ENCODE assay signal across 13 cellular contexts in the genomic region with DNA sequence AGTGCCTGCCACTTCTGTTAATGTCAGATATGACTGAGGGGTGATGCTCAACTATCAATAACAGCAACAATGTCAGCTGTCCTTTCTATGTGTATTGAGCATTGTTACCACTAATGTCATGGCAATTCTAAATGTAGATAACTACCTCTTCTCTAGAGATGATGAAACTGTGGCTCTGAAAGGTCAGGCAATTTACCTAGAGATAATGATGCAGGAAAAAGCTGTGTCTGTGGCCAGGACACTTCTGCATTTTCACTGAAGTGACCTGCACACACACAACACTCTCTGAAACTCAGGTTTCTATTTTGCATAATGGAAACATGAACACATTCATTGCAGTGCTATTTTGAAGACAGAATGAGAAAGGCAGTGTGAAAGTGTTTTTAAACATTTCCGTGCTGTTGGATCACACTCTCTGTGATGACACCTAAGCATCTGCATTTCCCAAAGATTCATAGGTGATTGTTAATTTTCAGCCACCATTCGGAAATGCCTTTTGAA.
DNase-seq lines count a peak whose midpoint lies in the region; ATAC-seq lines count a peak whose summit lies in the region.
"Had no signal": no experiment of that assay in that cellular context is flagged by ENCODE, and none has a peak within 500 bp of the region (broad histone marks: within the 10 kb centered on the region; RNA-seq: fewer than 3 reads in every experiment).

No MANE protein-coding gene starts in this region.

- H3K36me3 Mint-ChIP-seq in stimulated activated naive B cell treated with anti-CD40 and anti-IgM and Interleukin-4, amounts not matched to agents 10 μg/mL and 1 μg/mL and 100 μg/mL, for 72 hours, result no peaks in the 10 kb centered on the region
- no peaks in the 10 kb centered on the region for H3K36me3 Mint-ChIP-seq in T-helper 17 cell (ENCODE audit: low read depth)
- H3K36me3 Mint-ChIP-seq: natural killer cell had no signal

- H3K27me3 Mint-ChIP-seq in stimulated activated naive B cell treated with anti-CD40 and anti-IgM and Interleukin-4, amounts not matched to agents 10 μg/mL and 1 μg/mL and 100 μg/mL, for 72 hours, result no peaks in the 10 kb centered on the region
- no peaks in the 10 kb centered on the region for H3K27me3 Mint-ChIP-seq in T-helper 17 cell

- ATAC-seq in GM19043 (IDR thresholded peaks at IDR 0.05; ENCODE audit: low read depth, unreplicated experiment) (peak; percentile 97), GM21737 (IDR thresholded peaks at IDR 0.05; ENCODE audit: unreplicated experiment) (peak; percentile 94), HG03139 (IDR thresholded peaks at IDR 0.05; ENCODE audit: unreplicated experiment) (peak; percentile 94), T-helper 17 cell (no peak)
- ATAC-seq in stimulated activated naive B cell treated with anti-CD40 and anti-IgM and Interleukin-4, amounts not matched to agents 10 μg/mL and 1 μg/mL and 100 μg/mL, for 72 hours (replicated peaks), result peak; percentile 90 to 93
- ATAC-seq: natural killer cell had no signal

- DNase-seq in stimulated activated naive B cell treated with anti-CD40 and anti-IgM and Interleukin-4, amounts not matched to agents 10 μg/mL and 1 μg/mL and 100 μg/mL, for 72 hours, result peak; percentile 2
- no peak for DNase-seq in NCI-H1694 treated with DMSO at 0.1 percent for 48 hours (lab: John Stamatoyannopoulos, UW)
- DNase-seq in activated T-cell treated with anti-CD3 and anti-CD28 coated beads, Interleukin-2, amount 50 U/mL, for 48 hours, result no peak
- no peak for DNase-seq in T-helper 17 cell
- DNase-seq: activated CD4-positive, CD25-positive, alpha-beta regulatory T cell; activated effector memory CD4-positive, alpha-beta T cell treated with anti-CD3 and anti-CD28 coated beads, Interleukin-2, amount 50 U/mL, for 16 hours; cerebellar nuclear complex; natural killer cell; NCI-H345; stimulated activated CD4-positive, alpha-beta T cell treated with anti-CD3 and anti-CD28 coated beads, Interleukin-15, amount 100 ng/mL, for 24 hours had no signal

- H3K9me3 Mint-ChIP-seq in stimulated activated naive B cell treated with anti-CD40 and anti-IgM and Interleukin-4, amounts not matched to agents 10 μg/mL and 1 μg/mL and 100 μg/mL, for 72 hours, result peaks cover 0 to 2% of the 10 kb centered on the region in 2 donors

- H3K4me3 Mint-ChIP-seq in stimulated activated naive B cell treated with anti-CD40 and anti-IgM and Interleukin-4, amounts not matched to agents 10 μg/mL and 1 μg/mL and 100 μg/mL, for 72 hours, result no peak overlapping the region
- H3K4me3 Mint-ChIP-seq in T-helper 17 cell, result no peak overlapping the region
- H3K4me3 Mint-ChIP-seq: natural killer cell had no signal

- H3K4me1 Mint-ChIP-seq in stimulated activated naive B cell treated with anti-CD40 and anti-IgM and Interleukin-4, amounts not matched to agents 10 μg/mL and 1 μg/mL and 100 μg/mL, for 72 hours, result no peaks in the 10 kb centered on the region
- no peaks in the 10 kb centered on the region for H3K4me1 Mint-ChIP-seq in T-helper 17 cell
- H3K4me1 Mint-ChIP-seq: natural killer cell had no signal

- no peak overlapping the region for H3K27ac Mint-ChIP-seq in stimulated activated naive B cell treated with anti-CD40 and anti-IgM and Interleukin-4, amounts not matched to agents 10 μg/mL and 1 μg/mL and 100 μg/mL, for 72 hours
- no peak overlapping the region for H3K27ac Mint-ChIP-seq in T-helper 17 cell
- H3K27ac Mint-ChIP-seq: natural killer cell had no signal

- no peaks in the 10 kb centered on the region for H3K9me3 ChIP-seq in T-helper 17 cell (ENCODE audit: control insufficient read depth, low read length, poor library complexity, severe bottlenecking)
